12 cellular contexts compared by ENCODE assay signal in genomic region chr14:49483266-49483665, GRCh38.
DNase-seq lines count a peak whose midpoint lies in the region; ATAC-seq, FAIRE-seq and TF ChIP-seq lines count a peak whose summit lies in the region.
"Had no signal": no experiment of that assay in that cellular context is flagged by ENCODE, and none has a peak within 500 bp of the region (broad histone marks: within the 10 kb centered on the region; RNA-seq: fewer than 3 reads in every experiment).

No MANE protein-coding gene starts in this region.

- no peak for FAIRE-seq in GM12878 (lab: Jason Lieb, UNC)

- H3K9me3 ChIP-seq in GM12878 (replicated peaks; ENCODE audit: control insufficient read depth, insufficient read depth, low read length) = no peaks in the 10 kb centered on the region
- no peaks in the 10 kb centered on the region for H3K9me3 ChIP-seq in PC-9 (ENCODE audit: insufficient read depth, low read depth)
- H3K9me3 ChIP-seq: right lobe of liver had no signal

- no peak for TF ChIP-seq POLR2A in GM12878 (IDR thresholded peaks at IDR 0.05; ENCODE audit: low read depth, low read length)

- TF ChIP-seq RAD21 in GM12878 (IDR thresholded peaks at IDR 0.05; ENCODE audit: insufficient read depth, low read depth, low read length) = no peak

- no peaks in the 10 kb centered on the region for H3K9me2 ChIP-seq in PC-9 (ENCODE audit: insufficient read depth)

- WGBS in GM12878 (ENCODE audit: insufficient coverage, insufficient replicate concordance, low lambda C conversion rate, missing lambda C conversion rate) = 0% methylated on average over 1 of the region's 1 CpG

- H3K27ac ChIP-seq in GM12878 (ENCODE audit: control insufficient read depth, insufficient read depth) (no peak overlapping the region), PC-9 (no peak overlapping the region)
- H3K27ac ChIP-seq: right lobe of liver had no signal

- peaks cover 12% of the 10 kb centered on the region for H3K9me3 Mint-ChIP-seq in activated naive CD8-positive, alpha-beta T cell treated with anti-CD3 and anti-CD28 coated beads, Interleukin-2, amount 50 U/mL, for 24 hours

- peak overlapping the region; percentile 34; the same call in 1 of the 2 replicates for H2AFZ ChIP-seq in GM12878 (ENCODE audit: control insufficient read depth, low read depth, low read length)
- H2AFZ ChIP-seq in PC-9 = no peak overlapping the region

- ATAC-seq in GM18909 (IDR thresholded peaks at IDR 0.05; ENCODE audit: poor library complexity, unreplicated experiment) (peak; percentile 81), GM21515 (IDR thresholded peaks at IDR 0.05; ENCODE audit: unreplicated experiment) (peak; percentile 62), HG03095 (IDR thresholded peaks at IDR 0.05; ENCODE audit: unreplicated experiment) (peak; percentile 58), GM12878 (peak; percentile 45; the same call in 2 of the 3 replicates)
- no peak for ATAC-seq in activated naive CD8-positive, alpha-beta T cell treated with anti-CD3 and anti-CD28 coated beads, Interleukin-2, amount 50 U/mL, for 24 hours
- ATAC-seq: right lobe of liver had no signal

- no peaks in the 10 kb centered on the region for H3K36me3 ChIP-seq in GM12878 (ENCODE audit: control insufficient read depth in 2 of 2, insufficient read depth in 2 of 2, low read length in 1 of 2)
- no peaks in the 10 kb centered on the region for H3K36me3 ChIP-seq in PC-9 (ENCODE audit: low read depth)
- H3K36me3 ChIP-seq: right lobe of liver had no signal

- H3K27me3 Mint-ChIP-seq in activated naive CD8-positive, alpha-beta T cell treated with anti-CD3 and anti-CD28 coated beads, Interleukin-2, amount 50 U/mL, for 24 hours = peaks cover 3% of the 10 kb centered on the region

- H3K4me2 ChIP-seq in GM12878 (ENCODE audit: control insufficient read depth, insufficient read depth) = peak overlapping the region; percentile 64; the same call in 1 of the 2 replicates
- no peak overlapping the region for H3K4me2 ChIP-seq in PC-9

- H3K4me1 Mint-ChIP-seq in activated naive CD8-positive, alpha-beta T cell treated with anti-CD3 and anti-CD28 coated beads, Interleukin-2, amount 50 U/mL, for 24 hours = peaks cover 4% of the 10 kb centered on the region

- SMC1A ChIA-PET in GM12878 (lab: Charles Lee; ENCODE audit: uncharacterized antibody, unreplicated experiment) = interaction anchor here (3.0 kb wide), 1 partner anchor 23 kb away, joined by 10 read pairs; no protein-coding TSS in a partner anchor

- TF ChIP-seq CTCF in GM12878 (IDR thresholded peaks at IDR 0.05 in 2 of 3, conservative IDR thresholded peaks at IDR 0.05 in 1 of 3; ENCODE audit: control insufficient read depth in 2 of 3, extremely low read depth in 1 of 3, insufficient read depth in 1 of 3, low read depth in 3 of 3, low read length in 3 of 3) (no peak), PC-9 (conservative IDR thresholded peaks at IDR 0.05) (no peak)

- POLR2A ChIA-PET in GM12878 (lab: Charles Lee) (no interaction called here), PC-9 (lab: Charles Lee; ENCODE audit: unreplicated experiment) (no interaction called here)

- H3K27me3 ChIP-seq in GM12878 (replicated peaks in 1 of 2; ENCODE audit: control insufficient read depth in 2 of 2, insufficient read depth in 2 of 2, low read length in 1 of 2) = no peaks in the 10 kb centered on the region
- no peaks in the 10 kb centered on the region for H3K27me3 ChIP-seq in PC-9 (ENCODE audit: insufficient read depth, low read depth)
- H3K27me3 ChIP-seq: right lobe of liver had no signal

- no peak overlapping the region for H3K9ac ChIP-seq in GM12878 (ENCODE audit: control insufficient read depth, insufficient read depth, low read length)

- peak; percentile 13 for DNase-seq in GM12878 (ENCODE audit: low read depth, low spot score)
- no peak for DNase-seq in PC-9
- no peak for DNase-seq in activated naive CD8-positive, alpha-beta T cell treated with anti-CD3 and anti-CD28 coated beads, Interleukin-2, amount 50 U/mL, for 24 hours
- no peak for DNase-seq in NCI-H2227 treated with DMSO at 0.1 percent for 48 hours (lab: John Stamatoyannopoulos, UW)
- DNase-seq: activated CD4-positive, alpha-beta T cell treated with anti-CD3 and anti-CD28 coated beads, Interleukin-2, amount 10 ng/mL, durations not matched to agents 24 days and 14 days; activated gamma-delta T cell treated with Interleukin-2 at 50 U/mL for 16 hours; cerebellar nuclear complex; NK-92 treated with Interleukin-12 subunit alpha and Interleukin-12 subunit beta, amount 100 ng/mL, for 24 hours; right lobe of liver had no signal

- H3K27ac Mint-ChIP-seq in activated naive CD8-positive, alpha-beta T cell treated with anti-CD3 and anti-CD28 coated beads, Interleukin-2, amount 50 U/mL, for 24 hours = no peak overlapping the region
- H3K27ac Mint-ChIP-seq: activated CD4-positive, alpha-beta T cell treated with anti-CD3 and anti-CD28 coated beads, Interleukin-2, amount 10 ng/mL, durations not matched to agents 24 days and 14 days had no signal

- no peaks in the 10 kb centered on the region for H3F3A ChIP-seq in PC-9 (ENCODE audit: insufficient read depth, low read depth)

- no peak overlapping the region for H3K4me3 Mint-ChIP-seq in activated naive CD8-positive, alpha-beta T cell treated with anti-CD3 and anti-CD28 coated beads, Interleukin-2, amount 50 U/mL, for 24 hours
- H3K4me3 Mint-ChIP-seq: activated CD4-positive, alpha-beta T cell treated with anti-CD3 and anti-CD28 coated beads, Interleukin-2, amount 10 ng/mL, durations not matched to agents 24 days and 14 days had no signal

- H3K4me1 ChIP-seq in GM12878 (ENCODE audit: control insufficient read depth, insufficient read depth, low read length) = peaks cover 11% of the 10 kb centered on the region; the same call in 1 of the 2 replicates
- H3K4me1 ChIP-seq in PC-9 (replicated peaks; ENCODE audit: insufficient read depth) = no peaks in the 10 kb centered on the region

- no peaks in the 10 kb centered on the region for H4K20me1 ChIP-seq in GM12878 (ENCODE audit: control insufficient read depth, insufficient read depth)
- no peaks in the 10 kb centered on the region for H4K20me1 ChIP-seq in PC-9 (ENCODE audit: insufficient read depth)

- H3K79me2 ChIP-seq in GM12878 (ENCODE audit: control insufficient read depth, insufficient read depth, low read length) (no peaks in the 10 kb centered on the region), PC-9 (ENCODE audit: low read depth) (no peaks in the 10 kb centered on the region)

- CTCF ChIA-PET in GM12878 (lab: Yijun Ruan, JAX) (interaction anchor here (2.6 kb wide), 1 partner anchor 14 kb away, joined by 12 read pairs; no protein-coding TSS in a partner anchor), PC-9 (lab: Charles Lee) (no interaction called here)

- H3K36me3 Mint-ChIP-seq in activated naive CD8-positive, alpha-beta T cell treated with anti-CD3 and anti-CD28 coated beads, Interleukin-2, amount 50 U/mL, for 24 hours (ENCODE audit: low read depth) = no peaks in the 10 kb centered on the region

- intact Hi-C loops in GM12878 (cut with micrococcal nuclease; ENCODE audit: unreplicated experiment) = no loop called here
- intact Hi-C loops in PC-9 (cut with micrococcal nuclease; ENCODE audit: unreplicated experiment) = no loop called here

- RAD21 ChIA-PET in GM12878 (lab: Charles Lee; ENCODE audit: unreplicated experiment) = interaction anchor here (2.2 kb wide), 1 partner anchor 14 kb away, joined by 5 read pairs; no protein-coding TSS in a partner anchor

- BruUV-seq in GM12878 (replicated peaks; lab: Mats Ljungman, UMichigan) = no TSS peak
- no TSS peak for BruUV-seq in PC-9 (replicated peaks; lab: Mats Ljungman, UMichigan)

- H3K4me3 ChIP-seq in GM12878 = no peak overlapping the region
- no peak overlapping the region for H3K4me3 ChIP-seq in PC-9
- H3K4me3 ChIP-seq: right lobe of liver had no signal

- in situ Hi-C loops in GM12878 (cut with MboI) = no loop called here

- no peak for TF ChIP-seq EP300 in GM12878 (IDR thresholded peaks at IDR 0.05; ENCODE audit: borderline replicate concordance in 1 of 2, control insufficient read depth in 1 of 2, low read depth in 2 of 2, low read length in 2 of 2)

TF ChIP-seq in GM12878, 131 proteins besides CTCF, POLR2A, EP300 and RAD21 (continues in another document):
- no peak for TF ChIP-seq IRF5 (IDR thresholded peaks at IDR 0.05; ENCODE audit: borderline replicate concordance)
- TF ChIP-seq HDGF (IDR thresholded peaks at IDR 0.05) = no peak
- TF ChIP-seq PRDM15 (CRISPR knock-in tag; IDR thresholded peaks at IDR 0.05) = no peak
- TF ChIP-seq TBL1XR1 (IDR thresholded peaks at IDR 0.05; ENCODE audit: low read depth, low read length) = no peak
